8 cellular contexts compared by ENCODE assay signal in genomic region chr3:195774917-195775316, GRCh38. TPM values are rescaled to one million over a fixed set of nuclear protein-coding genes. Genes with fewer than 3 reads are reported as not detected.
DNase-seq lines count a peak whose midpoint lies in the region; ATAC-seq and TF ChIP-seq lines count a peak whose summit lies in the region.

No MANE protein-coding gene starts in this region.

- 22 to 25% methylated on average over 13 of the region's 13 CpGs for WGBS in heart right ventricle, 2 donors

- no peaks in the 10 kb centered on the region for H3K4me1 ChIP-seq in heart right ventricle

- no peaks in the 10 kb centered on the region for H3K36me3 ChIP-seq in heart right ventricle

- DNase-seq in DMS 273 (lab: John Stamatoyannopoulos, UW; ENCODE audit: unreplicated experiment) (peak; percentile 84), HL-60 (ENCODE audit: low read depth in 1 of 2, low spot score in 1 of 2) (no peak), SKM-1 treated with dmso at 0.1 percent for 144 hours (lab: John Stamatoyannopoulos, UW; ENCODE audit: unreplicated experiment) (peak; percentile 25), heart right ventricle (peak; percentile 45 to 51), H4 (ENCODE audit: low spot score) (no peak)
- peak; percentile 51 for DNase-seq in stimulated activated CD8-positive, alpha-beta memory T cell treated with anti-CD3 and anti-CD28 coated beads, Interleukin-4, amount 100 ng/mL, for 48 hours

- no peak overlapping the region for H3K4me3 ChIP-seq in HL-60 (replicated peaks; ENCODE audit: insufficient read depth, low read length)
- H3K4me3 ChIP-seq in heart right ventricle: no peak overlapping the region

- H3K27ac ChIP-seq in HL-60 (replicated peaks) (no peak overlapping the region), heart right ventricle (no peak overlapping the region)

- intact Hi-C loops in heart right ventricle (cut with DNase I): no loop called here

- H3K9me3 ChIP-seq in heart right ventricle: no peaks in the 10 kb centered on the region

- TF ChIP-seq CTCF in HL-60 (IDR thresholded peaks at IDR 0.05; ENCODE audit: insufficient read depth, low read length) (peak; percentile 21), heart right ventricle (IDR thresholded peaks at IDR 0.05) (peak in 7 of 9 donors; percentile 43 to 58 (median 54))

- ATAC-seq in heart right ventricle (peak in 4 of 8 donors; percentile 49 to 81 (median 60)), HG02759 (IDR thresholded peaks at IDR 0.05; ENCODE audit: unreplicated experiment) (no peak), HG02884 (IDR thresholded peaks at IDR 0.05; ENCODE audit: unreplicated experiment) (no peak)

- H3K27me3 ChIP-seq in HL-60 (ENCODE audit: insufficient read depth, poor library complexity, severe bottlenecking): no peaks in the 10 kb centered on the region
- peaks cover 0 to 4% (median 0%) of the 10 kb centered on the region in 7 donors for H3K27me3 ChIP-seq in heart right ventricle

RNA-seq across cellular contexts. Expression of gene MUC4, which starts 36.8 kb away (rescaled TPM):
- total RNA-seq in heart right ventricle: not detected
- under 1 TPM in 1 of 2 donors, not detected in 1; 0.01 TPM for polyA plus RNA-seq in heart right ventricle
- total RNA-seq in H4 (2014; rRNA removed; shearing (Covaris generic)): not detected in 2 replicates

RNA-seq across cellular contexts. Expression of gene MUC20, which starts 54.1 kb away (rescaled TPM):
- total RNA-seq in heart right ventricle: 1 to 10 TPM in 9 of 10 donors, under 1 TPM in 1; 0.67 to 5.4 (median 2.5) TPM
- 1 to 10 TPM in 1 of 2 donors, under 1 TPM in 1; 0.36 to 7.6 TPM for polyA plus RNA-seq in heart right ventricle
- total RNA-seq in H4 (2014; rRNA removed; shearing (Covaris generic)): 0.17 and 0.39 TPM in 2 replicates

Comparison
In these comparisons a context has a peak if more than half of its experiments do, and no peak if none do; other contexts are left out.
1. DNase-seq: peak in DMS 273 (single experiment), SKM-1 treated with dmso at 0.1 percent for 144 hours (single experiment), heart right ventricle (2 of 2) and stimulated activated CD8-positive, alpha-beta memory T cell treated with anti-CD3 and anti-CD28 coated beads, Interleukin-4, amount 100 ng/mL, for 48 hours (single experiment); none in HL-60 (0 of 2) and H4 (single experiment).